8 cellular contexts compared by ENCODE assay signal in genomic region chr15:56243117-56243773, GRCh38. TPM values are rescaled to one million over a fixed set of nuclear protein-coding genes. Genes with fewer than 3 reads are reported as not detected.
DNase-seq lines count a peak whose midpoint lies in the region; ATAC-seq and TF ChIP-seq lines count a peak whose summit lies in the region.

No MANE protein-coding gene starts in this region.

- intact Hi-C loops in right cardiac atrium (cut with DNase I), result no loop called here

- no peak for TF ChIP-seq CTCF in progenitor cell of endocrine pancreas (IDR thresholded peaks at IDR 0.05; ENCODE audit: unreplicated experiment)

- H3K27me3 Mint-ChIP-seq in progenitor cell of endocrine pancreas, result peaks cover 9% of the 10 kb centered on the region

- peak overlapping the region; percentile 93 for H3K4me3 ChIP-seq in SJCRH30
- peak overlapping the region; percentile 99 for H3K4me3 ChIP-seq in right cardiac atrium (ENCODE audit: low read length)

- no peaks in the 10 kb centered on the region for H3K27me3 ChIP-seq in SJCRH30
- H3K27me3 ChIP-seq in right cardiac atrium (ENCODE audit: control insufficient read depth, insufficient read depth), result no peaks in the 10 kb centered on the region

- H3K4me1 ChIP-seq in SJCRH30, result peaks cover 4% of the 10 kb centered on the region
- no peaks in the 10 kb centered on the region for H3K4me1 ChIP-seq in right cardiac atrium (ENCODE audit: control insufficient read depth, insufficient read depth, low read length)

- ATAC-seq in right cardiac atrium, result peak; percentile 29 to 46

- H3K4me3 Mint-ChIP-seq in progenitor cell of endocrine pancreas (ENCODE audit: low read depth), result peak overlapping the region; percentile 87

- peak overlapping the region; percentile 90 for H3K27ac Mint-ChIP-seq in progenitor cell of endocrine pancreas

- H3K9me3 ChIP-seq in SJCRH30 (replicated peaks) (no peaks in the 10 kb centered on the region), right cardiac atrium (ENCODE audit: control insufficient read depth, low read length) (no peaks in the 10 kb centered on the region)

- DNase-seq in NK-92 treated with Interleukin-12 subunit alpha and Interleukin-12 subunit beta, amount 100 ng/mL, for 24 hours (lab: John Stamatoyannopoulos, UW), result peak; percentile 47
- DNase-seq in NK-92 (lab: John Stamatoyannopoulos, UW; ENCODE audit: unreplicated experiment) (no peak), HT1080 (ENCODE audit: low read depth) (peak; percentile 32), SJCRH30 (peak; percentile 55 to 65), amygdala (lab: John Stamatoyannopoulos, UW) (peak in 52 of 56 donors; percentile 8 to 88 (median 61)), right cardiac atrium (peak; percentile 37 to 79 (median 78)), progenitor cell of endocrine pancreas (ENCODE audit: low spot score, unreplicated experiment) (peak; percentile 39), NOMO-1 treated with DMSO at 0.1 percent for 48 hours (lab: John Stamatoyannopoulos, UW; ENCODE audit: unreplicated experiment) (no peak)

- H3K9me3 Mint-ChIP-seq in progenitor cell of endocrine pancreas (ENCODE audit: low read depth), result no peaks in the 10 kb centered on the region

- WGBS in right cardiac atrium, result under 1% methylated on average over 39 of the region's 39 CpGs

- H3K36me3 ChIP-seq in SJCRH30, result peaks cover 14% of the 10 kb centered on the region

- peak overlapping the region; percentile 85 for H3K27ac ChIP-seq in SJCRH30
- H3K27ac ChIP-seq in right cardiac atrium (ENCODE audit: low read length), result peak overlapping the region; percentile 89

- H3K4me1 Mint-ChIP-seq in progenitor cell of endocrine pancreas (ENCODE audit: low read depth), result peaks cover 28% of the 10 kb centered on the region

- H3K36me3 Mint-ChIP-seq in progenitor cell of endocrine pancreas (ENCODE audit: insufficient read depth), result peaks cover 4% of the 10 kb centered on the region

RNA-seq across cellular contexts. Expression of gene RFX7, which starts 0.4 kb away (rescaled TPM):
- total RNA-seq in HT1080 (2014; rRNA removed; shearing (Covaris generic)), result 3.2 and 4.6 TPM in 2 replicates
- polyA plus RNA-seq in HT1080 (2015; cell fraction: cytosol; rRNA removed), result 4.2 and 5.6 TPM in 2 replicates
- polyA plus RNA-seq in HT1080 (2015; cell fraction: nucleus; rRNA removed), result 6.7 and 7.2 TPM in 2 replicates
- 13.7 and 15.3 TPM in 2 replicates for total RNA-seq in SJCRH30 (2014; rRNA removed; shearing (Covaris generic))
- total RNA-seq in right cardiac atrium (10 to 100 TPM in 1 of 4 donors, 1 to 10 TPM in 3; 7.1 to 10.1 (median 8.7) TPM), progenitor cell of endocrine pancreas (33.6 and 36.5 TPM in 2 replicates)
- 1.1 TPM for polyA plus RNA-seq in right cardiac atrium

Comparison
In these comparisons a context has a peak if more than half of its experiments do, and no peak if none do; other contexts are left out.
1. DNase-seq: peak in NK-92 treated with Interleukin-12 subunit alpha and Interleukin-12 subunit beta, amount 100 ng/mL, for 24 hours (single experiment), HT1080 (single experiment), SJCRH30 (2 of 2), amygdala (52 of 56), right cardiac atrium (3 of 3) and progenitor cell of endocrine pancreas (single experiment); none in NK-92 (single experiment) and NOMO-1 treated with DMSO at 0.1 percent for 48 hours (single experiment).